ENCODE assay signal across 8 cellular contexts in the genomic region with DNA sequence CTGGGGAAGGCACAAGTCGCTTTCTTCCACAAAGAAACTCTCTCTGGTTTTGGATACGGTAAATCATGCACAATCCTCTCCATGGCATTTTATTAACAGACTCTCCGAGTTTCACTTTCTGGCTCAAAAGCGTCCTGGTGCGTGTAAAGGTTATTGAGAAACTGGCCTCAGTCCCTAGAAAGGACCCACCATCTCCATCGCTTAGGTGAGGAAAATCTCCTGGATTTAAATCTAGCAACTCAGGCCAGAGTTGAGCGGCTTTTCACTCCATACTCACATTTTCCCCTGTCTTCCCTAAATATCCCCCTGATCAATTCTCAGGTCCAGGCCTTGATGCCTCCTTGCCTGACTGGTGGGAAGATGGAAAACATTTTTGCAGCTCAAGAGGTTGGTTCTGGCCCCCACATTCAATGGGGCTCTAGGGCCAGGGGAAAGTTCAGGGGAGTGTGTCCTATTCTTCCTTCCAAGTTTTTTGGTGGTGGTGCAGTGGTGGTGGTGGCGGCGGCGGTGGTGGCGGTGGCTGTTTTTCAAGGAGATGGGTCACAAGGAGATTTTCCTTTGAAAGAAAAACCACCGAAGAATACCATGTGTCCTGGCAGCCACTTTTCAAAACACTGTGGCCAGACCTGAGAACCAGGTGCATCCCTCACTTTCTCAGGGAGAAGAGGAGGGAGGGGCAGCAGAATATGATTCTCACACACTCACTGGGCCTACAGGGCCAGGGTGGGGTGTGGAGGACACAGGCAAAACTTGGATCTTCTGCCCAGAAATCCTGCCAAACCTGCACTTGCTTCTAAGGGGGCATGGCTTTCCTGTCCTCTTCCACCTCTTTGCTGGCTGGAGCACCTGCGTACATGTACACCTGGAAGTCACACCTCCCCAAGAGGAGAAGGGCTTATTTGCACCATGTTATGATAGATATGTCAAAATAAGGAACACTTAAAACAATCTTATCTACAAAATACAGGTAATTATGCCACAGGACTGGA. TPM values are rescaled to one million over a fixed set of nuclear protein-coding genes. Genes with fewer than 3 reads are reported as not detected.
DNase-seq lines count a peak whose midpoint lies in the region; ATAC-seq, FAIRE-seq and TF ChIP-seq lines count a peak whose summit lies in the region.

No MANE protein-coding gene starts in this region.

- peak overlapping the region; percentile 21 for H3K4me3 ChIP-seq in bronchial epithelial cell (ENCODE audit: low read depth, low read length)

- DNase-seq in COLO668 (lab: John Stamatoyannopoulos, UW; ENCODE audit: unreplicated experiment) (peak; percentile 23), bronchial epithelial cell (ENCODE audit: low read depth) (no peak), natural killer cell (no peak), NCI-H446 treated with DMSO at 0.1 percent for 48 hours (lab: John Stamatoyannopoulos, UW) (no peak), DMS 273 (lab: John Stamatoyannopoulos, UW; ENCODE audit: unreplicated experiment) (no peak), DMS 273 treated with DMSO at 0.1 percent for 48 hours (lab: John Stamatoyannopoulos, UW) (no peak)
- no peak for DNase-seq in activated CD4-positive, alpha-beta T cell treated with anti-CD3 and anti-CD28 coated beads for 4 hours

- H3K36me3 ChIP-seq in bronchial epithelial cell (ENCODE audit: control insufficient read depth, insufficient read depth, low read length), result no peaks in the 10 kb centered on the region

- H3K4me1 Mint-ChIP-seq in natural killer cell, result peaks cover 69 to 89% of the 10 kb centered on the region in 2 donors

- no peaks in the 10 kb centered on the region for H3K27me3 Mint-ChIP-seq in natural killer cell (ENCODE audit: low read depth in 2 of 2)

- no peaks in the 10 kb centered on the region for H3K27me3 ChIP-seq in bronchial epithelial cell (ENCODE audit: control insufficient read depth, insufficient read depth, low read length)

- H3K36me3 Mint-ChIP-seq in natural killer cell, result no peaks in the 10 kb centered on the region

- intact Hi-C loops in natural killer cell (cut with micrococcal nuclease), result loop anchor here (1.0 to 2.0 kb wide), 2 partner anchors 20 to 26 kb away; no protein-coding TSS in a partner anchor

- no peaks in the 10 kb centered on the region for H3K9me3 Mint-ChIP-seq in natural killer cell

- peak overlapping the region; percentile 96 to 98 for H3K27ac Mint-ChIP-seq in natural killer cell

- FAIRE-seq in bronchial epithelial cell (lab: Jason Lieb, UNC), result no peak

- ATAC-seq in HG03457 (IDR thresholded peaks at IDR 0.05; ENCODE audit: unreplicated experiment) (peak; percentile 0), natural killer cell (no peak)

- no peak for TF ChIP-seq CTCF in bronchial epithelial cell (IDR thresholded peaks at IDR 0.05; ENCODE audit: insufficient read depth, low read length, severe bottlenecking)
- TF ChIP-seq CTCF in natural killer cell (IDR thresholded peaks at IDR 0.05), result no peak

- H3K4me3 Mint-ChIP-seq in natural killer cell, result peak overlapping the region; percentile 89

RNA-seq across cellular contexts. Expression of a gene that starts 46.7 kb away (rescaled TPM):
- total RNA-seq in bronchial epithelial cell (10.5 and 13.1 TPM in 2 replicates), natural killer cell (10 to 100 TPM; 26.0 to 32.3 (median 28.9) TPM)
